ENCODE assay signal across 17 cellular contexts in the genomic region with DNA sequence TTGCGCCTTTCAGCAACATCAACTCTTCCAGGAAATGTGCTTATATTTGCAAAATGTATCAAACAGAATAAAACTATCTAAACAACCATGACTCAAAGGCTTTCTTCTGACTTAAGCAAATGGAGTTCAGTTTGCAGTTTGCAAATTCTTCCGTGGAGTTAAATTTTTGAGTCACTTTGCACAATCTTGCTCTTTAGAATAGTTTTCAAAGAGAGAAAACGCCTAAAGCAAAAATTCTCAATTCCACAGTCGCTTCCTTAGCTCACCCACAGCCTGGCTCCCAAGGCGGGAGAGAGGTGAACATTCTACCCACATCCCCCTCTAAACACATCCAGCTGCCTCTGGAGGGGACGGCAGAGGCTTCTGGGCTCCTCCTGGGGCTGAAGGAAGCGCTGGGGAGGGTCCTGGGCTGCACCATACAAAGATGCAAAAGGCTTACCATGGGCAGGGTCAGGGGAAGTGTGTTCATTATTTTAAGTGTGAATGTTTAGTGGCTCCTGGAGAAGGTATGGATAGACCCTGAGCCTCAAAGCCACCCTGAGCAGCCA.
DNase-seq lines count a peak whose midpoint lies in the region; TF ChIP-seq lines count a peak whose summit lies in the region.
"Had no signal": no experiment of that assay in that cellular context is flagged by ENCODE, and none has a peak within 500 bp of the region (broad histone marks: within the 10 kb centered on the region; RNA-seq: fewer than 3 reads in every experiment).

No MANE protein-coding gene starts in this region.

- no peaks in the 10 kb centered on the region for H3K9me2 ChIP-seq in MM.1S (replicated peaks; ENCODE audit: insufficient read depth, low read length)

- no peak overlapping the region for H2BK120ac ChIP-seq in neuronal stem cell (ENCODE audit: low read depth, low read length)

- peak overlapping the region; percentile 50 for H2AK5ac ChIP-seq in neuronal stem cell (ENCODE audit: low read depth, low read length)

- no peak overlapping the region for H3K4me2 ChIP-seq in neuronal stem cell (ENCODE audit: insufficient read depth, low read length, poor library complexity, severe bottlenecking)
- no peak overlapping the region for H3K4me2 ChIP-seq in MM.1S (ENCODE audit: low read depth, low read length)
- H3K4me2 ChIP-seq: BLaER1, GM23338 had no signal

- no peak overlapping the region for H3K14ac ChIP-seq in neuronal stem cell (ENCODE audit: low read length)

- H3K4me3 ChIP-seq in A673 (ENCODE audit: low read depth, low read length, poor library complexity, severe bottlenecking) (no peak overlapping the region), NT2/D1 (ENCODE audit: insufficient read length, low read depth) (no peak overlapping the region), neuronal stem cell (ENCODE audit: low read length in 2 of 2) (no peak overlapping the region), spleen (no peak overlapping the region), MM.1S (ENCODE audit: low read length) (no peak overlapping the region)
- H3K4me3 ChIP-seq: BLaER1, GM12878, GM23338 had no signal

- no peak for TF ChIP-seq POLR2A in spleen (IDR thresholded peaks at IDR 0.05)

- intact Hi-C loops in A673 (cut with micrococcal nuclease; ENCODE audit: unreplicated experiment) (no loop called here), spleen (cut with DNase I; ENCODE audit: low total_unique reads) (no loop called here)

- H3K4me1 ChIP-seq in A673 (ENCODE audit: insufficient read depth, low read length, poor library complexity, severe bottlenecking) (peaks cover 11% of the 10 kb centered on the region), NT2/D1 (ENCODE audit: insufficient read depth, insufficient read length) (peaks cover 7% of the 10 kb centered on the region), neuronal stem cell (ENCODE audit: control insufficient read depth in 2 of 2, insufficient read depth in 1 of 2, low read depth in 1 of 2, low read length in 2 of 2) (peaks cover 0 to 6% of the 10 kb centered on the region in 2 donors), spleen (peaks cover 0 to 7% (median 0%) of the 10 kb centered on the region in 6 donors), MM.1S (ENCODE audit: low read length) (no peaks in the 10 kb centered on the region)
- H3K4me1 ChIP-seq: Caco-2 had no signal

- H3K36me3 ChIP-seq in A673 (ENCODE audit: insufficient read depth, low read length, poor library complexity, severe bottlenecking) (no peaks in the 10 kb centered on the region), NT2/D1 (ENCODE audit: insufficient read depth, insufficient read length, low read length) (no peaks in the 10 kb centered on the region), neuronal stem cell (replicated peaks in 1 of 2; ENCODE audit: control insufficient read depth in 2 of 2, insufficient read depth in 2 of 2, low read length in 2 of 2) (no peaks in the 10 kb centered on the region), spleen (no peaks in the 10 kb centered on the region), MM.1S (replicated peaks; ENCODE audit: insufficient read depth, low read length) (no peaks in the 10 kb centered on the region)
- H3K36me3 ChIP-seq: BLaER1 had no signal

- H2BK15ac ChIP-seq in neuronal stem cell (ENCODE audit: low read length), result peak overlapping the region; percentile 76

- H4K91ac ChIP-seq in neuronal stem cell (ENCODE audit: low read depth, low read length, poor library complexity), result no peak overlapping the region

- H2AFZ ChIP-seq in neuronal stem cell (ENCODE audit: low read length) (no peak overlapping the region), MM.1S (ENCODE audit: low read length) (no peak overlapping the region)
- H2AFZ ChIP-seq: GM23338 had no signal

- H3K9me3 ChIP-seq in A673 (ENCODE audit: low read depth, low read length, poor library complexity, severe bottlenecking), result no peaks in the 10 kb centered on the region
- H3K9me3 ChIP-seq in NT2/D1 (ENCODE audit: insufficient read depth, low read length), result no peaks in the 10 kb centered on the region
- H3K9me3 ChIP-seq in neuronal stem cell (replicated peaks in 1 of 2; ENCODE audit: control insufficient read depth in 2 of 2, insufficient read depth in 1 of 2, low read depth in 1 of 2, low read length in 2 of 2), result no peaks in the 10 kb centered on the region
- no peaks in the 10 kb centered on the region for H3K9me3 ChIP-seq in spleen
- no peaks in the 10 kb centered on the region for H3K9me3 ChIP-seq in MM.1S (replicated peaks; ENCODE audit: insufficient read depth, low read length)
- H3K9me3 ChIP-seq: BLaER1, Caco-2 had no signal

- H3F3A ChIP-seq in MM.1S (ENCODE audit: insufficient read depth, low read length), result no peaks in the 10 kb centered on the region

- DNase-seq in A673 (ENCODE audit: low spot score) (peak; percentile 11), NT2/D1 (ENCODE audit: low read depth, low spot score) (no peak), neuronal stem cell (ENCODE audit: low spot score) (no peak), spleen (peak; percentile 7), MM.1S (no peak)
- no peak for DNase-seq in stimulated activated CD4-positive, alpha-beta T cell treated with anti-CD3 and anti-CD28 coated beads, Interleukin-4, amount 100 ng/mL, for 1 hour
- no peak for DNase-seq in stimulated activated CD4-positive, alpha-beta T cell treated with anti-CD3 and anti-CD28 coated beads, Interleukin-4, amount 100 ng/mL, for 4 hours
- DNase-seq: Caco-2; CD4-positive, CD25-positive, alpha-beta regulatory T cell; CD8-positive, alpha-beta T cell; DMS153; DND-41; H9 had no signal

- CTCF ChIA-PET in A673 (lab: Charles Lee), result interaction anchor here (0.7 kb wide), 1 partner anchor 122 kb away, joined by 3 read pairs; no protein-coding TSS in a partner anchor

- no peaks in the 10 kb centered on the region for H3K79me2 ChIP-seq in MM.1S (ENCODE audit: low read length)

- POLR2A ChIA-PET in A673 (lab: Charles Lee; ENCODE audit: low non-redundant PET), result no interaction called here

- H3K27me3 ChIP-seq in A673 (replicated peaks; ENCODE audit: insufficient read depth, low read depth, low read length, poor library complexity) (peaks cover 46% of the 10 kb centered on the region), NT2/D1 (ENCODE audit: insufficient read depth, insufficient read length) (peaks cover 17% of the 10 kb centered on the region), neuronal stem cell (ENCODE audit: control insufficient read depth in 3 of 3, insufficient read depth in 3 of 3, low read depth in 1 of 3, low read length in 3 of 3) (no peaks in the 10 kb centered on the region), spleen (replicated peaks in 1 of 7) (peaks cover 0 to 74% (median 14%) of the 10 kb centered on the region in 7 donors), MM.1S (replicated peaks; ENCODE audit: insufficient read depth, low read length) (no peaks in the 10 kb centered on the region)
- H3K27me3 ChIP-seq: BLaER1 had no signal

- H3K4ac ChIP-seq in neuronal stem cell (ENCODE audit: low read length), result peak overlapping the region; percentile 56

- no peak overlapping the region for H4K8ac ChIP-seq in neuronal stem cell (ENCODE audit: low read depth, low read length)

- no peak for TF ChIP-seq CTCF in A673 (conservative IDR thresholded peaks at IDR 0.05; ENCODE audit: low read depth, low read length)
- no peak for TF ChIP-seq CTCF in spleen (IDR thresholded peaks at IDR 0.05 in 8 of 11, conservative IDR thresholded peaks at IDR 0.05 in 3 of 11)
- TF ChIP-seq CTCF in MM.1S (IDR thresholded peaks at IDR 0.05; ENCODE audit: low read length), result no peak

- peak overlapping the region; percentile 77 for H3K18ac ChIP-seq in neuronal stem cell (ENCODE audit: low read length)

- no peak overlapping the region for H2BK5ac ChIP-seq in neuronal stem cell (ENCODE audit: low read length)

- no CpG with 5 or more reads among the region's 7 CpGs for WGBS in neuronal stem cell (ENCODE audit: extremely low coverage in 2 of 2, insufficient read length in 2 of 2, insufficient replicate concordance in 1 of 2), 2 donors
- WGBS in spleen, 5 donors, result 73 to 79% (median 73%) methylated on average over 7 of the region's 7 CpGs

- H4K20me1 ChIP-seq in MM.1S (ENCODE audit: insufficient read depth, low read length), result no peaks in the 10 kb centered on the region
- H4K20me1 ChIP-seq: BLaER1 had no signal

- peak overlapping the region; percentile 26 for H3K23ac ChIP-seq in neuronal stem cell (ENCODE audit: low read depth, low read length, poor library complexity)

- peak overlapping the region; percentile 54 for H3K27ac ChIP-seq in A673 (ENCODE audit: low read depth, low read length, poor library complexity, severe bottlenecking)
- no peak overlapping the region for H3K27ac ChIP-seq in neuronal stem cell (replicated peaks; ENCODE audit: low read length)
- no peak overlapping the region for H3K27ac ChIP-seq in spleen
- H3K27ac ChIP-seq in MM.1S (ENCODE audit: low read length), result no peak overlapping the region
- H3K27ac ChIP-seq: BLaER1, C4-2B had no signal

- H3K9ac ChIP-seq in NT2/D1 (ENCODE audit: insufficient read length, low read depth), result peak overlapping the region; percentile 10
- H3K9ac ChIP-seq in neuronal stem cell (ENCODE audit: low read depth, low read length, poor library complexity), result no peak overlapping the region
- no peak overlapping the region for H3K9ac ChIP-seq in MM.1S (ENCODE audit: low read length)
- H3K9ac ChIP-seq: BLaER1 had no signal

- H3K79me1 ChIP-seq in neuronal stem cell (ENCODE audit: low read depth, low read length), result no peaks in the 10 kb centered on the region

- no TSS peak for BruUV-seq in A673 (replicated peaks; lab: Mats Ljungman, UMichigan)

- H2BK12ac ChIP-seq in neuronal stem cell (ENCODE audit: low read length), result no peak overlapping the region

Comparison
In these comparisons a context has a peak if more than half of its experiments do, and no peak if none do; other contexts are left out.
1. DNase-seq: peak in A673 (single experiment) and spleen (single experiment); none in NT2/D1 (single experiment), neuronal stem cell (single experiment), stimulated activated CD4-positive, alpha-beta T cell treated with anti-CD3 and anti-CD28 coated beads, Interleukin-4, amount 100 ng/mL, for 1 hour (single experiment), MM.1S (single experiment) and stimulated activated CD4-positive, alpha-beta T cell treated with anti-CD3 and anti-CD28 coated beads, Interleukin-4, amount 100 ng/mL, for 4 hours (0 of 2).